ENCODE assay signal across 25 cellular contexts in genomic region chr11:106384429-106384828, GRCh38.
"Had no signal": no experiment of that assay in that cellular context is flagged by ENCODE, and none has a peak within 500 bp of the region (broad histone marks: within the 10 kb centered on the region; RNA-seq: fewer than 3 reads in every experiment).

No MANE protein-coding gene starts in this region.

- H3K79me2 ChIP-seq: hepatocyte had no signal

- H2AFZ ChIP-seq: hepatocyte had no signal

- H3K27me3 ChIP-seq: colonic mucosa, gastroesophageal sphincter, hepatocyte, right atrium auricular region, spleen, testis had no signal

- H3K36me3 ChIP-seq: colonic mucosa, gastroesophageal sphincter, right atrium auricular region, spleen had no signal

- DNase-seq: activated B cell treated with CpG ODN at 0.5 μM for 24 hours; activated CD4-positive, alpha-beta T cell treated with anti-CD3 and anti-CD28 coated beads for 36 hours; activated CD8-positive, alpha-beta memory T cell treated with anti-CD3 and anti-CD28 coated beads, Interleukin-2, amount 10 ng/mL, durations not matched to agents 7 days and 5 days; activated CD8-positive, alpha-beta T cell treated with anti-CD3 and anti-CD28 coated beads, Interleukin-2, amount 10 ng/mL, durations not matched to agents 7 days and 5 days; activated naive CD4-positive, alpha-beta T cell; activated T-cell treated with anti-CD3 and anti-CD28 coated beads for 4 hours; activated T-cell treated with anti-CD3 and anti-CD28 coated beads, Interleukin-2, amount 50 U/mL, for 72 hours; colonic mucosa; effector memory CD4-positive, alpha-beta T cell; kidney; left colon; midbrain; naive thymus-derived CD4-positive, alpha-beta T cell; spleen; stimulated activated CD4-positive, alpha-beta T cell treated with anti-CD3 and anti-CD28 coated beads, Interleukin-2, amount 100 ng/mL, for 48 hours; stimulated activated naive CD8-positive, alpha-beta T cell treated with anti-CD3 and anti-CD28 coated beads, Interleukin-15, Interleukin-2, amounts not matched to agents 100 U/mL and 50 U/mL, for 24 hours; T1000; testis; trophoblast cell had no signal

- H3K4me2 ChIP-seq: hepatocyte had no signal

- H3K9me3 ChIP-seq: colonic mucosa, gastroesophageal sphincter, right atrium auricular region, spleen, testis had no signal

- H3K27ac ChIP-seq: colonic mucosa, gastroesophageal sphincter, hepatocyte, right atrium auricular region, spleen, testis had no signal

- H3K4me1 ChIP-seq: colonic mucosa, gastroesophageal sphincter, right atrium auricular region, spleen, testis had no signal

- FAIRE-seq: bronchial epithelial cell, kidney, urothelium cell line had no signal

- ATAC-seq: activated CD4-positive, alpha-beta T cell treated with anti-CD3 and anti-CD28 coated beads for 36 hours; activated CD8-positive, alpha-beta memory T cell treated with anti-CD3 and anti-CD28 coated beads, Interleukin-2, amount 10 ng/mL, durations not matched to agents 7 days and 5 days; activated CD8-positive, alpha-beta T cell treated with anti-CD3 and anti-CD28 coated beads, Interleukin-2, amount 10 ng/mL, durations not matched to agents 7 days and 5 days; activated naive CD4-positive, alpha-beta T cell treated with anti-CD3 and anti-CD28 coated beads, Interleukin-2, amount 50 U/mL, for 72 hours; activated T-cell treated with anti-CD3 and anti-CD28 coated beads, Interleukin-2, amount 50 U/mL, for 72 hours; gastroesophageal sphincter; left colon; naive thymus-derived CD4-positive, alpha-beta T cell; stimulated activated naive CD8-positive, alpha-beta T cell treated with anti-CD3 and anti-CD28 coated beads, Interleukin-15, Interleukin-2, amounts not matched to agents 100 U/mL and 50 U/mL, for 24 hours had no signal

- H3K4me3 ChIP-seq: colonic mucosa, gastroesophageal sphincter, hepatocyte, right atrium auricular region, spleen, testis had no signal
